In the genomic region with DNA sequence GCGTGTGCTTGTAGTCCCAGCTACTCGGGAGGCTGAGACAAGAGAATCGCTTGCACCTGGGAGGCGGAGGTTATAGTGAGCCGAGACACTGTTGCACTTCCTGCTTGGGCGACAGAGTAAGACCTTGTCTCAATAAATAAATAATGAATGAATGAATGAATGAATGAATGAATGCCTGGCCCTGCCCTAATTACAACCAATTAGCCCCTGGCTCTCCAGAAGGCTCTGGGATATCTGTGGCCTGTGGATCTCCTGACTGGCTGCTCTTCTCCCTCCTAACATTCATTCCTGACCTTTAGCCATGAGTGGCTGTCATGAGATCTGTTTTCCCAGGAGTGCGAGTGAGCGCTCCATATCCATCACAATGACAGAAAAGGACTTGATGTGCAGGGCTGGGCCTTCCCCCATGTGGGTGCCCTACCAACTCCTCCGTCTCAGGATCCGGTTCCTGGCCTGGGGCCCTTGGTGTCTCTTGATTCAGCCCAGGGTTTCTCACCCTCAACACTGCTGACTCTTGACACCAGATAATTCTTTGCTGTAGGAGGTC, we compare ENCODE assay signal across 1 cellular context.
TF ChIP-seq lines count a peak whose summit lies in the region.

No MANE protein-coding gene starts in this region.

TF ChIP-seq in H1, 55 proteins besides CTCF, POLR2A, EP300 and RAD21:
- TF ChIP-seq HDAC6 (IDR thresholded peaks at IDR 0.05; ENCODE audit: low read depth, low read length) (no peak), YY1 (IDR thresholded peaks at IDR 0.05; ENCODE audit: low read depth, low read length) (no peak), CHD2 (IDR thresholded peaks at IDR 0.05; ENCODE audit: low read length) (no peak), PHF8 (conservative IDR thresholded peaks at IDR 0.05; ENCODE audit: low read depth, low read length) (no peak), BCL11A (IDR thresholded peaks at IDR 0.05; ENCODE audit: low read depth in 2 of 2, low read length in 2 of 2) (no peak), CBX8 (IDR thresholded peaks at IDR 0.05; ENCODE audit: borderline replicate concordance, low read depth, low read length) (no peak), TCF12 (IDR thresholded peaks at IDR 0.05; ENCODE audit: low read depth, low read length) (no peak), EGR1 (IDR thresholded peaks at IDR 0.05; ENCODE audit: borderline replicate concordance, low read depth, low read length) (no peak)
